Comparison of ENCODE assay signal across 1 cellular context in the genomic region with DNA sequence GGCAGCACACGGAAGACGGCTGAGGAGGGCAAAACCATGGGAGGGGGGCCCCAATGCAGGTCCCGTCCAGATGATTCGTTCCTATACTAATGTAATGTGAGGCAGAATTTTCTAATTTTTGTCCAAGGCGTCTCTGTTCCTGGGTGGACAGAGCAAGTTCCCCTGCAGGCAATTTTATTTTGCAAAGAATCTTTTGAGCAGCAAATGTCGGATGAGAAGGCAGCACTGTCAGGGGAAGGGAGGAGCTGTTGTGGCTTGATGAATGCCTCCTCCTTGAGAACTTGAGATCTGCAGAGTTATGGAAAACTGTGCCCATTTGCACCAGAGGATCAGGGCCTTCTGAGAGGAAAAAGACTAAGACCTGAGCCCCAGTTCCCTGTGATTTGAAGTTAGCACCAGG.
TF ChIP-seq lines count a peak whose summit lies in the region.

No MANE protein-coding gene starts in this region.

TF ChIP-seq in IMR-90, 13 proteins besides CTCF, POLR2A, EP300 and RAD21 (continued from another document):
- TF ChIP-seq MXI1 (IDR thresholded peaks at IDR 0.05; ENCODE audit: borderline replicate concordance, low read depth, low read length): no peak
- TF ChIP-seq SMC3 (IDR thresholded peaks at IDR 0.05; ENCODE audit: low read depth, low read length): no peak
- no peak for TF ChIP-seq RCOR1 (IDR thresholded peaks at IDR 0.05; ENCODE audit: insufficient replicate concordance, low read length)
- TF ChIP-seq, protein P1, sequence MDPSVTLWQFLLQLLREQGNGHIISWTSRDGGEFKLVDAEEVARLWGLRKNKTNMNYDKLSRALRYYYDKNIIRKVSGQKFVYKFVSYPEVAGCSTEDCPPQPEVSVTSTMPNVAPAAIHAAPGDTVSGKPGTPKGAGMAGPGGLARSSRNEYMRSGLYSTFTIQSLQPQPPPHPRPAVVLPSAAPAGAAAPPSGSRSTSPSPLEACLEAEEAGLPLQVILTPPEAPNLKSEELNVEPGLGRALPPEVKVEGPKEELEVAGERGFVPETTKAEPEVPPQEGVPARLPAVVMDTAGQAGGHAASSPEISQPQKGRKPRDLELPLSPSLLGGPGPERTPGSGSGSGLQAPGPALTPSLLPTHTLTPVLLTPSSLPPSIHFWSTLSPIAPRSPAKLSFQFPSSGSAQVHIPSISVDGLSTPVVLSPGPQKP (IDR thresholded peaks at IDR 0.05; ENCODE audit: borderline replicate concordance, low read depth, low read length): no peak
- TF ChIP-seq MAFK (IDR thresholded peaks at IDR 0.05; ENCODE audit: low read depth, low read length): no peak
- no peak for TF ChIP-seq CHD1 (IDR thresholded peaks at IDR 0.05; ENCODE audit: low read depth, low read length)
- TF ChIP-seq, protein P2, sequence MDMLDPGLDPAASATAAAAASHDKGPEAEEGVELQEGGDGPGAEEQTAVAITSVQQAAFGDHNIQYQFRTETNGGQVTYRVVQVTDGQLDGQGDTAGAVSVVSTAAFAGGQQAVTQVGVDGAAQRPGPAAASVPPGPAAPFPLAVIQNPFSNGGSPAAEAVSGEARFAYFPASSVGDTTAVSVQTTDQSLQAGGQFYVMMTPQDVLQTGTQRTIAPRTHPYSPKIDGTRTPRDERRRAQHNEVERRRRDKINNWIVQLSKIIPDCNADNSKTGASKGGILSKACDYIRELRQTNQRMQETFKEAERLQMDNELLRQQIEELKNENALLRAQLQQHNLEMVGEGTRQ (IDR thresholded peaks at IDR 0.05; ENCODE audit: low read depth, low read length): no peak
- no peak for TF ChIP-seq NFE2L2 (IDR thresholded peaks at IDR 0.05; ENCODE audit: low read depth, low read length)
